In genomic region chr15:77555232-77555631, GRCh38 we compare ENCODE assay signal across 1 cellular context.
TF ChIP-seq lines count a peak whose summit lies in the region.

No MANE protein-coding gene starts in this region.

TF ChIP-seq in IMR-90, 13 proteins besides CTCF, POLR2A, EP300 and RAD21:
- TF ChIP-seq MAFK (IDR thresholded peaks at IDR 0.05; ENCODE audit: low read depth, low read length) (no peak), USF2 (IDR thresholded peaks at IDR 0.05; ENCODE audit: low read depth, low read length) (no peak), RFX5 (IDR thresholded peaks at IDR 0.05; ENCODE audit: low read depth, low read length) (no peak), MXI1 (IDR thresholded peaks at IDR 0.05; ENCODE audit: borderline replicate concordance, low read depth, low read length) (no peak), NFE2L2 (IDR thresholded peaks at IDR 0.05; ENCODE audit: low read depth, low read length) (no peak)
